ENCODE assay signal across 7 cellular contexts in the genomic region with DNA sequence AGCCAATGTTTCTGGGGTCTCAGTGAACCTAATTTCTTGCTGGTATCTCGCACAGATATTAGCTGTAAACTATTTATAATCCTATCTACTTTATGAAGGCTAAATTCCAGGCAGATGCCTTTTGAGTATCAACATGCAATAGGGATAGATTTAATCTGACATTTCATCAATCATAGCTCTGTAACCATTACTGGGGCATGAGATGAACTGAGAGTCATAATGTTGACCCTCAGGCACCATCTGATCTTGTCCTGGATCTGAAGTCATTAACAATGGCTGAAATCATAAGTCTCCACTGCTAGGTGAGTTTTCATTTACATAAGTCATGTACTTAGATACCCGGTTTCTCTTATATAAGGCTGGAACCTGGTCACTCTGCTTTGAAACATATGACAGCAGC. TPM values are rescaled to one million over a fixed set of nuclear protein-coding genes. Genes with fewer than 3 reads are reported as not detected.
"Had no signal": no experiment of that assay in that cellular context is flagged by ENCODE, and none has a peak within 500 bp of the region (broad histone marks: within the 10 kb centered on the region; RNA-seq: fewer than 3 reads in every experiment).

No MANE protein-coding gene starts in this region.

- H3K4me2 ChIP-seq: GM23338 had no signal

- H3K4me3 ChIP-seq: GM23338, K562 had no signal

- H3K27ac ChIP-seq: HL-60 had no signal

- DNase-seq: H9, HCEC 1CT, IMR-90, KG1 had no signal

- H2AFZ ChIP-seq: GM23338 had no signal

- ATAC-seq: GM23338, K562 had no signal

RNA-seq across cellular contexts. Expression of gene PMFBP1, which starts 3.6 kb away (rescaled TPM):
- polyA plus RNA-seq: IMR-90 had no signal
